In genomic region chr1:197464039-197464438, GRCh38 we compare ENCODE assay signal across 12 cellular contexts.
DNase-seq lines count a peak whose midpoint lies in the region; ATAC-seq, FAIRE-seq and TF ChIP-seq lines count a peak whose summit lies in the region.
"Had no signal": no experiment of that assay in that cellular context is flagged by ENCODE, and none has a peak within 500 bp of the region (broad histone marks: within the 10 kb centered on the region; RNA-seq: fewer than 3 reads in every experiment).

No MANE protein-coding gene starts in this region.

- ATAC-seq in GM21381 (IDR thresholded peaks at IDR 0.05; ENCODE audit: unreplicated experiment): no peak
- ATAC-seq: Panc1 had no signal

- no peak overlapping the region for H3K9ac ChIP-seq in fibroblast of lung (ENCODE audit: insufficient read depth, low read length)

- TF ChIP-seq CTCF in fibroblast of lung (conservative IDR thresholded peaks at IDR 0.05 in 1 of 2, IDR thresholded peaks at IDR 0.05 in 1 of 2; ENCODE audit: low read depth in 1 of 2, low read length in 2 of 2): no peak

- H3K36me3 ChIP-seq in fibroblast of lung (ENCODE audit: control insufficient read depth, insufficient read depth, low read length) (no peaks in the 10 kb centered on the region), neuron (ENCODE audit: insufficient read depth, low read length) (no peaks in the 10 kb centered on the region)
- H3K36me3 ChIP-seq: neutrophil had no signal

- H3K9me3 ChIP-seq in fibroblast of lung (ENCODE audit: control insufficient read depth, insufficient read depth, low read depth, low read length) (no peaks in the 10 kb centered on the region), neuron (ENCODE audit: low read length) (no peaks in the 10 kb centered on the region)
- H3K9me3 ChIP-seq: neutrophil had no signal

- no peak overlapping the region for H3K27ac ChIP-seq in fibroblast of lung (ENCODE audit: insufficient read depth, low read length)
- H3K27ac ChIP-seq: neutrophil had no signal

- no peaks in the 10 kb centered on the region for H4K20me1 ChIP-seq in fibroblast of lung (ENCODE audit: control insufficient read depth, extremely low read depth, insufficient read depth, low read length)

- TF ChIP-seq POLR2A in GM12892 (IDR thresholded peaks at IDR 0.05; ENCODE audit: low read depth, low read length): no peak

- no peaks in the 10 kb centered on the region for H3K4me1 ChIP-seq in fibroblast of lung (ENCODE audit: control insufficient read depth, extremely low read depth, insufficient read depth, low read length)
- H3K4me1 ChIP-seq in neuron (ENCODE audit: insufficient read depth, low read length): peaks cover 9% of the 10 kb centered on the region

- no peaks in the 10 kb centered on the region for H3K79me2 ChIP-seq in fibroblast of lung (ENCODE audit: control insufficient read depth, insufficient read depth, low read length)

- peak; percentile 79 for DNase-seq in Ammon's horn (ENCODE audit: low spot score)
- peak; percentile 67 to 84 for DNase-seq in NCI-H446 (lab: John Stamatoyannopoulos, UW)
- DNase-seq in fibroblast of lung (ENCODE audit: low read depth in 2 of 2): peak; percentile 87 to 97
- DNase-seq in activated CD4-positive, alpha-beta T cell treated with anti-CD3 and anti-CD28 coated beads for 4 hours: no peak
- DNase-seq in GM12892 (ENCODE audit: insufficient read length): no peak
- DNase-seq in NCI-H146 treated with DMSO at 0.1 percent for 48 hours (lab: John Stamatoyannopoulos, UW; ENCODE audit: unreplicated experiment): no peak
- DNase-seq: activated CD8-positive, alpha-beta memory T cell treated with anti-CD3 and anti-CD28 coated beads, Interleukin-2, amount 50 U/mL, for 48 hours; DMS79 treated with DMSO at 0.1 percent for 48 hours had no signal

- H3K4me3 ChIP-seq in fibroblast of lung (replicated peaks in 1 of 4; ENCODE audit: control extremely low read depth in 1 of 4, insufficient read depth in 1 of 4, low read depth in 3 of 4, low read length in 4 of 4) (no peak overlapping the region), neuron (ENCODE audit: low read length) (no peak overlapping the region)

- H3K4me2 ChIP-seq in fibroblast of lung (ENCODE audit: extremely low read depth, insufficient read depth, low read length): no peak overlapping the region

- no peaks in the 10 kb centered on the region for H3K27me3 ChIP-seq in fibroblast of lung (ENCODE audit: control insufficient read depth, insufficient read depth, low read length)
- H3K27me3 ChIP-seq in neuron (ENCODE audit: insufficient read depth, low read length): no peaks in the 10 kb centered on the region
- H3K27me3 ChIP-seq: neutrophil had no signal

- no peak for FAIRE-seq in GM12892 (lab: Jason Lieb, UNC)

- H2AFZ ChIP-seq in fibroblast of lung (ENCODE audit: low read length) (no peak overlapping the region), neuron (ENCODE audit: low read depth, low read length) (peak overlapping the region; percentile 8)

Comparison
In these comparisons a context has a peak if more than half of its experiments do, and no peak if none do; other contexts are left out.
1. DNase-seq: peak in Ammon's horn (single experiment), NCI-H446 (2 of 2) and fibroblast of lung (2 of 2); none in activated CD4-positive, alpha-beta T cell treated with anti-CD3 and anti-CD28 coated beads for 4 hours (0 of 2), GM12892 (single experiment) and NCI-H146 treated with DMSO at 0.1 percent for 48 hours (single experiment).